In genomic region chr11:61021661-61022212, GRCh38 we compare ENCODE assay signal across 9 cellular contexts. TPM values are rescaled to one million over a fixed set of nuclear protein-coding genes. Genes with fewer than 3 reads are reported as not detected.
A peak's percentile ranks its signal among the peaks of the same experiment; 100 is the strongest.
DNase-seq lines count a peak whose midpoint lies in the region; ATAC-seq and TF ChIP-seq lines count a peak whose summit lies in the region.
"Had no signal": no experiment of that assay in that cellular context is flagged by ENCODE, and none has a peak within 500 bp of the region (broad histone marks: within the 10 kb centered on the region; RNA-seq: fewer than 3 reads in every experiment).

No MANE protein-coding gene starts in this region.

- H3K9me3 ChIP-seq in heart right ventricle (no peaks in the 10 kb centered on the region), upper lobe of right lung (no peaks in the 10 kb centered on the region)

- intact Hi-C loops in left cardiac atrium (cut with DNase I): no loop called here
- intact Hi-C loops in heart right ventricle (cut with DNase I): no loop called here
- intact Hi-C loops in activated naive CD4-positive, alpha-beta T cell treated with anti-CD3 and anti-CD28 coated beads for 36 hours (cut with micrococcal nuclease): loop anchor here (1.0 to 10.0 kb wide), 6 partner anchors 43 to 313 kb away; partner anchors contain the start of genes DDB1, TKFC and TMEM109
- intact Hi-C loops in upper lobe of right lung (cut with DNase I): no loop called here

- DNase-seq in left cardiac atrium (no peak), heart right ventricle (no peak), neural crest cell (ENCODE audit: low read depth, low spot score) (no peak), upper lobe of right lung (peak; percentile 76), glutamatergic neuron (no peak)
- DNase-seq in activated naive CD4-positive, alpha-beta T cell treated with anti-CD3 and anti-CD28 coated beads for 36 hours: peak; percentile 97
- DNase-seq: NCI-H524 treated with DMSO at 0.1 percent for 48 hours had no signal

- no peaks in the 10 kb centered on the region for H3K27me3 Mint-ChIP-seq in activated naive CD4-positive, alpha-beta T cell treated with anti-CD3 and anti-CD28 coated beads for 36 hours (ENCODE audit: low read depth)
- H3K27me3 Mint-ChIP-seq in neural crest cell (ENCODE audit: low read depth): peaks cover 36% of the 10 kb centered on the region
- peaks cover 6% of the 10 kb centered on the region for H3K27me3 Mint-ChIP-seq in glutamatergic neuron (ENCODE audit: unreplicated experiment)

- H3K27me3 ChIP-seq in heart right ventricle (peaks cover 0 to 55% (median 23%) of the 10 kb centered on the region in 7 donors), upper lobe of right lung (no peaks in the 10 kb centered on the region)

- WGBS in heart right ventricle, 2 donors: 27 to 31% methylated on average over 14 of the region's 14 CpGs

- H3K4me1 Mint-ChIP-seq in activated naive CD4-positive, alpha-beta T cell treated with anti-CD3 and anti-CD28 coated beads for 36 hours (ENCODE audit: low read depth): peaks cover 78% of the 10 kb centered on the region
- H3K4me1 Mint-ChIP-seq in neural crest cell (peaks cover 35% of the 10 kb centered on the region), glutamatergic neuron (ENCODE audit: low read depth, unreplicated experiment) (peaks cover 3% of the 10 kb centered on the region)

- CTCF ChIA-PET in activated naive CD4-positive, alpha-beta T cell treated with anti-CD3 and anti-CD28 coated beads for 36 hours (lab: Charles Lee): interaction anchor here (0.6 to 1.8 kb wide), 4 partner anchors 20 to 123 kb away, joined by 3 to 6 read pairs (median 3); no protein-coding TSS in a partner anchor

- TF ChIP-seq CTCF in heart right ventricle (IDR thresholded peaks at IDR 0.05): no peak
- TF ChIP-seq CTCF in neural crest cell (conservative IDR thresholded peaks at IDR 0.05): no peak
- no peak for TF ChIP-seq CTCF in upper lobe of right lung (IDR thresholded peaks at IDR 0.05)
- no peak for TF ChIP-seq CTCF in glutamatergic neuron (IDR thresholded peaks at IDR 0.05; ENCODE audit: partially characterized antibody, unreplicated experiment)

- peak overlapping the region; percentile 100 for H3K27ac Mint-ChIP-seq in activated naive CD4-positive, alpha-beta T cell treated with anti-CD3 and anti-CD28 coated beads for 36 hours
- peak overlapping the region; percentile 35 for H3K27ac Mint-ChIP-seq in neural crest cell (ENCODE audit: unreplicated experiment)
- H3K27ac Mint-ChIP-seq in glutamatergic neuron (ENCODE audit: unreplicated experiment): no peak overlapping the region

- H3K4me1 ChIP-seq in heart right ventricle: peaks cover 0 to 25% (median 15%) of the 10 kb centered on the region in 9 donors
- H3K4me1 ChIP-seq in upper lobe of right lung: peaks cover 20% of the 10 kb centered on the region

- H3K4me3 Mint-ChIP-seq in activated naive CD4-positive, alpha-beta T cell treated with anti-CD3 and anti-CD28 coated beads for 36 hours: peak overlapping the region; percentile 81
- no peak overlapping the region for H3K4me3 Mint-ChIP-seq in neural crest cell
- H3K4me3 Mint-ChIP-seq in glutamatergic neuron (ENCODE audit: unreplicated experiment): no peak overlapping the region

- H3K4me3 ChIP-seq in heart right ventricle: no peak overlapping the region
- H3K4me3 ChIP-seq in upper lobe of right lung: no peak overlapping the region

- no peaks in the 10 kb centered on the region for H3K9me3 Mint-ChIP-seq in activated naive CD4-positive, alpha-beta T cell treated with anti-CD3 and anti-CD28 coated beads for 36 hours
- H3K9me3 Mint-ChIP-seq in neural crest cell (no peaks in the 10 kb centered on the region), glutamatergic neuron (ENCODE audit: unreplicated experiment) (peaks cover 5% of the 10 kb centered on the region)

- H3K36me3 ChIP-seq in heart right ventricle (no peaks in the 10 kb centered on the region), upper lobe of right lung (no peaks in the 10 kb centered on the region)

- peak; percentile 33 to 44 for ATAC-seq in left cardiac atrium
- no peak for ATAC-seq in heart right ventricle
- peak; percentile 65 for ATAC-seq in upper lobe of right lung
- ATAC-seq in GM19395 (IDR thresholded peaks at IDR 0.05; ENCODE audit: unreplicated experiment): no peak
- ATAC-seq in HG02884 (IDR thresholded peaks at IDR 0.05; ENCODE audit: unreplicated experiment): no peak

- H3K36me3 Mint-ChIP-seq in activated naive CD4-positive, alpha-beta T cell treated with anti-CD3 and anti-CD28 coated beads for 36 hours (ENCODE audit: low read depth): peaks cover 65% of the 10 kb centered on the region
- H3K36me3 Mint-ChIP-seq in neural crest cell (ENCODE audit: low read depth) (no peaks in the 10 kb centered on the region), glutamatergic neuron (ENCODE audit: unreplicated experiment) (no peaks in the 10 kb centered on the region)

- H3K27ac ChIP-seq in heart right ventricle: peak overlapping the region in 1 of 10 donors; percentile 20
- H3K27ac ChIP-seq in upper lobe of right lung: no peak overlapping the region

RNA-seq across cellular contexts. Expression of gene CD6, which starts 50.3 kb away (rescaled TPM):
- total RNA-seq in left cardiac atrium (1 to 10 TPM in 1 of 2 donors, under 1 TPM in 1; 0.65 to 1.2 TPM), heart right ventricle (1 to 10 TPM in 2 of 10 donors, under 1 TPM in 7, not detected in 1; 0.17 to 4.5 (median 0.46) TPM), neural crest cell (0.30 and 0.39 TPM in 2 replicates), upper lobe of right lung (3.9 TPM), glutamatergic neuron (ENCODE audit: unreplicated experiment) (not detected)
- polyA plus RNA-seq in heart right ventricle: under 1 TPM; 0.07 to 0.12 TPM
- total RNA-seq in activated naive CD4-positive, alpha-beta T cell treated with anti-CD3 and anti-CD28 coated beads for 36 hours: 100 to 1,000 TPM; 227 to 234 TPM

Comparison
In these comparisons a context has a peak if more than half of its experiments do, and no peak if none do; other contexts are left out.
1. ATAC-seq: peak in left cardiac atrium (2 of 2) and upper lobe of right lung (single experiment); none in heart right ventricle (0 of 8), GM19395 (single experiment) and HG02884 (single experiment).
2. DNase-seq: peak in activated naive CD4-positive, alpha-beta T cell treated with anti-CD3 and anti-CD28 coated beads for 36 hours (single experiment) and upper lobe of right lung (single experiment); none in left cardiac atrium (single experiment), heart right ventricle (0 of 2), neural crest cell (single experiment) and glutamatergic neuron (single experiment).
3. RNA of gene CD6, which starts 50.3 kb away (total RNA-seq): 227 to 234 TPM in activated naive CD4-positive, alpha-beta T cell treated with anti-CD3 and anti-CD28 coated beads for 36 hours; 3.9 TPM in upper lobe of right lung (single experiment), 0.65 to 1.2 TPM in left cardiac atrium, 0.17 to 4.5 TPM in heart right ventricle, 0.30 to 0.39 TPM in neural crest cell and not detected in glutamatergic neuron (single experiment); every median in the first group is over 10 times any median in the second.